Comparison of ENCODE assay signal across 28 cellular contexts in genomic region chr11:134248910-134249480, GRCh38. TPM values are rescaled to one million over a fixed set of nuclear protein-coding genes. Genes with fewer than 3 reads are reported as not detected.
DNase-seq lines count a peak whose midpoint lies in the region; ATAC-seq and TF ChIP-seq lines count a peak whose summit lies in the region.
"Had no signal": no experiment of that assay in that cellular context is flagged by ENCODE, and none has a peak within 500 bp of the region (broad histone marks: within the 10 kb centered on the region; RNA-seq: fewer than 3 reads in every experiment).

No MANE protein-coding gene starts in this region.

- no TSS peak for BruUV-seq in PC-9 (replicated peaks; lab: Mats Ljungman, UMichigan)

- ATAC-seq in naive thymus-derived CD8-positive, alpha-beta T cell = no peak
- ATAC-seq: gastroesophageal sphincter, GM12878, left cardiac atrium, Panc1 had no signal

- intact Hi-C loops in PC-9 (cut with micrococcal nuclease; ENCODE audit: unreplicated experiment) = no loop called here

- peak overlapping the region; percentile 18; the same call in 1 of the 2 replicates for H3K4me3 ChIP-seq in MM.1S (ENCODE audit: low read length)
- no peak overlapping the region for H3K4me3 ChIP-seq in PC-9
- H3K4me3 ChIP-seq: gastroesophageal sphincter, GM12878, neural progenitor cell, prostate gland, uterus had no signal

- H3K4me2 ChIP-seq in MM.1S (ENCODE audit: low read depth, low read length) = peak overlapping the region; percentile 63
- H3K4me2 ChIP-seq in PC-9 = no peak overlapping the region
- H3K4me2 ChIP-seq: neural progenitor cell had no signal

- no peaks in the 10 kb centered on the region for H3K9me2 ChIP-seq in MM.1S (replicated peaks; ENCODE audit: insufficient read depth, low read length)
- no peaks in the 10 kb centered on the region for H3K9me2 ChIP-seq in PC-9 (ENCODE audit: insufficient read depth)

- no peaks in the 10 kb centered on the region for H3K27me3 Mint-ChIP-seq in activated CD4-positive, alpha-beta T cell treated with anti-CD3 and anti-CD28 coated beads, Interleukin-2, amount 10 ng/mL, durations not matched to agents 7 days and 5 days
- no peaks in the 10 kb centered on the region for H3K27me3 Mint-ChIP-seq in activated naive CD4-positive, alpha-beta T cell treated with anti-CD3 and anti-CD28 coated beads, Interleukin-2, amount 10 ng/mL, durations not matched to agents 7 days and 5 days
- no peaks in the 10 kb centered on the region for H3K27me3 Mint-ChIP-seq in naive thymus-derived CD8-positive, alpha-beta T cell

- H3K36me3 ChIP-seq in MM.1S (replicated peaks; ENCODE audit: insufficient read depth, low read length) = 0 out of 2 replicates have a peak, but pooled peaks cover 6% of the 10 kb centered on the region
- no peaks in the 10 kb centered on the region for H3K36me3 ChIP-seq in PC-9 (ENCODE audit: low read depth)
- H3K36me3 ChIP-seq: neural progenitor cell, uterus had no signal

- no peaks in the 10 kb centered on the region for H3K9me3 Mint-ChIP-seq in activated CD4-positive, alpha-beta T cell treated with anti-CD3 and anti-CD28 coated beads, Interleukin-2, amount 10 ng/mL, durations not matched to agents 7 days and 5 days
- H3K9me3 Mint-ChIP-seq in activated naive CD4-positive, alpha-beta T cell treated with anti-CD3 and anti-CD28 coated beads, Interleukin-2, amount 10 ng/mL, durations not matched to agents 7 days and 5 days = no peaks in the 10 kb centered on the region
- H3K9me3 Mint-ChIP-seq in naive thymus-derived CD8-positive, alpha-beta T cell = no peaks in the 10 kb centered on the region
- H3K9me3 Mint-ChIP-seq: H9, neural progenitor cell had no signal

- H3K4me1 ChIP-seq in MM.1S (ENCODE audit: low read length) = peaks cover 24% of the 10 kb centered on the region
- H3K4me1 ChIP-seq in PC-9 (replicated peaks; ENCODE audit: insufficient read depth) = peaks cover 6% of the 10 kb centered on the region; the same call in 1 of the 2 replicates
- H3K4me1 ChIP-seq: prostate gland had no signal

- H3K27ac Mint-ChIP-seq in activated CD4-positive, alpha-beta T cell treated with anti-CD3 and anti-CD28 coated beads, Interleukin-2, amount 10 ng/mL, durations not matched to agents 7 days and 5 days = peak overlapping the region; percentile 10
- H3K27ac Mint-ChIP-seq in activated naive CD4-positive, alpha-beta T cell treated with anti-CD3 and anti-CD28 coated beads, Interleukin-2, amount 10 ng/mL, durations not matched to agents 7 days and 5 days = peak overlapping the region; percentile 54
- H3K27ac Mint-ChIP-seq in naive thymus-derived CD8-positive, alpha-beta T cell = peak overlapping the region in 8 of 10 donors; percentile 8 to 92 (median 58)
- H3K27ac Mint-ChIP-seq: neural progenitor cell had no signal

- H3K36me3 Mint-ChIP-seq in activated CD4-positive, alpha-beta T cell treated with anti-CD3 and anti-CD28 coated beads, Interleukin-2, amount 10 ng/mL, durations not matched to agents 7 days and 5 days (ENCODE audit: low read depth) = peaks cover 37% of the 10 kb centered on the region
- peaks cover 32% of the 10 kb centered on the region for H3K36me3 Mint-ChIP-seq in activated naive CD4-positive, alpha-beta T cell treated with anti-CD3 and anti-CD28 coated beads, Interleukin-2, amount 10 ng/mL, durations not matched to agents 7 days and 5 days
- H3K36me3 Mint-ChIP-seq in naive thymus-derived CD8-positive, alpha-beta T cell = peaks cover 0 to 59% (median 6%) of the 10 kb centered on the region in 3 donors

- CTCF ChIA-PET in activated CD4-positive, alpha-beta T cell treated with anti-CD3 and anti-CD28 coated beads, Interleukin-2, amount 10 ng/mL, durations not matched to agents 7 days and 5 days (lab: Charles Lee) = interaction anchor here (0.8 to 2.0 kb wide), 6 partner anchors 8 to 27 kb away, joined by 3 to 8 read pairs (median 4); partner anchors contain the start of gene GLB1L3
- CTCF ChIA-PET in activated naive CD4-positive, alpha-beta T cell treated with anti-CD3 and anti-CD28 coated beads, Interleukin-2, amount 10 ng/mL, durations not matched to agents 7 days and 5 days (lab: Charles Lee) = interaction anchor here (1.1 to 2.0 kb wide), 3 partner anchors 13 to 27 kb away, joined by 3 to 7 read pairs (median 3); partner anchors contain the start of genes GLB1L3 and VPS26B
- CTCF ChIA-PET in PC-9 (lab: Charles Lee) = no interaction called here

- POLR2A ChIA-PET in activated CD4-positive, alpha-beta T cell treated with anti-CD3 and anti-CD28 coated beads, Interleukin-2, amount 10 ng/mL, durations not matched to agents 7 days and 5 days (lab: Charles Lee) = no interaction called here
- POLR2A ChIA-PET in naive thymus-derived CD8-positive, alpha-beta T cell (lab: Charles Lee) = interaction anchor here (0.7 to 6.3 kb wide), 3 partner anchors 18 to 24 kb away, joined by 3 to 115 read pairs (median 5); partner anchors contain the start of genes NCAPD3 and VPS26B
- POLR2A ChIA-PET in PC-9 (lab: Charles Lee; ENCODE audit: unreplicated experiment) = no interaction called here

- H3F3A ChIP-seq in MM.1S (ENCODE audit: insufficient read depth, low read length) (peaks cover 18% of the 10 kb centered on the region; the same call in 1 of the 2 replicates), PC-9 (ENCODE audit: insufficient read depth, low read depth) (no peaks in the 10 kb centered on the region)

- peak overlapping the region; percentile 6; the same call in 1 of the 2 replicates for H3K9ac ChIP-seq in MM.1S (ENCODE audit: low read length)
- H3K9ac ChIP-seq: neural progenitor cell had no signal

- H3K4me1 Mint-ChIP-seq in activated CD4-positive, alpha-beta T cell treated with anti-CD3 and anti-CD28 coated beads, Interleukin-2, amount 10 ng/mL, durations not matched to agents 7 days and 5 days = peaks cover 20% of the 10 kb centered on the region
- H3K4me1 Mint-ChIP-seq in activated naive CD4-positive, alpha-beta T cell treated with anti-CD3 and anti-CD28 coated beads, Interleukin-2, amount 10 ng/mL, durations not matched to agents 7 days and 5 days = peaks cover 26% of the 10 kb centered on the region
- peaks cover 7 to 22% (median 21%) of the 10 kb centered on the region in 4 donors for H3K4me1 Mint-ChIP-seq in naive thymus-derived CD8-positive, alpha-beta T cell

- peak overlapping the region; percentile 70; the same call in 1 of the 2 replicates for H3K27ac ChIP-seq in MM.1S (ENCODE audit: low read length)
- H3K27ac ChIP-seq in PC-9 = no peak overlapping the region
- H3K27ac ChIP-seq: C4-2B, gastroesophageal sphincter, neural progenitor cell, prostate gland, uterus had no signal

- H2AFZ ChIP-seq in MM.1S (ENCODE audit: low read length) (no peak overlapping the region; the same call in 1 of the 2 replicates), PC-9 (no peak overlapping the region)
- H2AFZ ChIP-seq: neural progenitor cell had no signal

- no peak for DNase-seq in activated CD4-positive, alpha-beta T cell treated with anti-CD3 and anti-CD28 coated beads, Interleukin-2, amount 10 ng/mL, durations not matched to agents 7 days and 5 days
- no peak for DNase-seq in activated CD4-positive, alpha-beta T cell treated with anti-CD3 and anti-CD28 coated beads, Interleukin-2, amount 50 U/mL, for 4 hours
- DNase-seq in MM.1S (peak; percentile 80), DMS153 (lab: John Stamatoyannopoulos, UW) (no peak), NCI-H345 treated with DMSO at 0.1 percent for 48 hours (lab: John Stamatoyannopoulos, UW; ENCODE audit: unreplicated experiment) (no peak), PC-9 (no peak)
- DNase-seq in activated naive CD4-positive, alpha-beta T cell treated with anti-CD3 and anti-CD28 coated beads, Interleukin-2, amount 10 ng/mL, durations not matched to agents 7 days and 5 days = no peak
- no peak for DNase-seq in naive thymus-derived CD8-positive, alpha-beta T cell
- DNase-seq: activated CD4-positive, CD25-positive, alpha-beta regulatory T cell treated with anti-CD3 and anti-CD28 coated beads, Interleukin-2, amount 50 U/mL, for 72 hours; aorta; erythroblast; GF-D8; H9; left cardiac atrium; NCI-H146; NCI-H774; stimulated activated CD4-positive, alpha-beta T cell treated with anti-CD3 and anti-CD28 coated beads, Interleukin-2, amount 100 ng/mL, for 48 hours; substantia nigra; T-helper 9 cell; uterus had no signal

- H3K9me3 ChIP-seq in MM.1S (replicated peaks; ENCODE audit: insufficient read depth, low read length) (no peaks in the 10 kb centered on the region), PC-9 (ENCODE audit: insufficient read depth, low read depth) (no peaks in the 10 kb centered on the region)
- H3K9me3 ChIP-seq: gastroesophageal sphincter, prostate gland, uterus had no signal

- H4K20me1 ChIP-seq in MM.1S (ENCODE audit: insufficient read depth, low read length) = no peaks in the 10 kb centered on the region
- no peaks in the 10 kb centered on the region for H4K20me1 ChIP-seq in PC-9 (ENCODE audit: insufficient read depth)

- peaks cover 15% of the 10 kb centered on the region for H3K79me2 ChIP-seq in MM.1S (ENCODE audit: low read length)
- 0 out of 2 replicates have a peak, but pooled peaks cover 2% of the 10 kb centered on the region for H3K79me2 ChIP-seq in PC-9 (ENCODE audit: low read depth)

- TF ChIP-seq CTCF in MM.1S (IDR thresholded peaks at IDR 0.05; ENCODE audit: low read length) (no peak), PC-9 (conservative IDR thresholded peaks at IDR 0.05) (no peak)

- H3K4me3 Mint-ChIP-seq in activated CD4-positive, alpha-beta T cell treated with anti-CD3 and anti-CD28 coated beads, Interleukin-2, amount 10 ng/mL, durations not matched to agents 7 days and 5 days = no peak overlapping the region
- H3K4me3 Mint-ChIP-seq in activated naive CD4-positive, alpha-beta T cell treated with anti-CD3 and anti-CD28 coated beads, Interleukin-2, amount 10 ng/mL, durations not matched to agents 7 days and 5 days = no peak overlapping the region
- H3K4me3 Mint-ChIP-seq in naive thymus-derived CD8-positive, alpha-beta T cell = peak overlapping the region in 1 of 10 donors; percentile 16
- H3K4me3 Mint-ChIP-seq: H9, neural progenitor cell had no signal

- H3K27me3 ChIP-seq in MM.1S (replicated peaks; ENCODE audit: insufficient read depth, low read length) (no peaks in the 10 kb centered on the region), PC-9 (ENCODE audit: insufficient read depth, low read depth) (no peaks in the 10 kb centered on the region)
- H3K27me3 ChIP-seq: gastroesophageal sphincter, neural progenitor cell, uterus had no signal

RNA-seq across cellular contexts. Expression of gene THYN1, which starts 4.2 kb away (rescaled TPM):
- 10 to 100 TPM; 56.4 to 61.6 TPM for total RNA-seq in activated CD4-positive, alpha-beta T cell treated with anti-CD3 and anti-CD28 coated beads, Interleukin-2, amount 10 ng/mL, durations not matched to agents 7 days and 5 days
- 10 to 100 TPM; 79.0 to 79.6 TPM for total RNA-seq in naive thymus-derived CD8-positive, alpha-beta T cell
- 100 to 1,000 TPM; 172 to 207 (median 197) TPM for polyA plus RNA-seq in naive thymus-derived CD8-positive, alpha-beta T cell
- total RNA-seq in PC-9 (2021) = 29.8 and 41.2 TPM in 2 replicates

RNA-seq across cellular contexts. Expression of gene ACAD8, which starts 4.4 kb away (rescaled TPM):
- 10 to 100 TPM; 21.7 to 21.8 TPM for total RNA-seq in activated CD4-positive, alpha-beta T cell treated with anti-CD3 and anti-CD28 coated beads, Interleukin-2, amount 10 ng/mL, durations not matched to agents 7 days and 5 days
- total RNA-seq in naive thymus-derived CD8-positive, alpha-beta T cell = 10 to 100 TPM; 37.2 to 40.2 TPM
- polyA plus RNA-seq in naive thymus-derived CD8-positive, alpha-beta T cell = 10 to 100 TPM; 21.0 to 24.0 (median 22.6) TPM
- total RNA-seq in PC-9 (2021) = 16.1 and 17.2 TPM in 2 replicates

RNA-seq across cellular contexts. Expression of gene VPS26B, which starts 24.5 kb away (rescaled TPM):
- total RNA-seq in activated CD4-positive, alpha-beta T cell treated with anti-CD3 and anti-CD28 coated beads, Interleukin-2, amount 10 ng/mL, durations not matched to agents 7 days and 5 days = 10 to 100 TPM; 66.4 to 66.9 TPM
- total RNA-seq in naive thymus-derived CD8-positive, alpha-beta T cell = 10 to 100 TPM; 66.4 to 70.1 TPM
- 10 to 100 TPM; 47.8 to 62.5 (median 57.7) TPM for polyA plus RNA-seq in naive thymus-derived CD8-positive, alpha-beta T cell
- total RNA-seq in PC-9 (2021) = 28.6 and 28.8 TPM in 2 replicates

RNA-seq across cellular contexts. Expression of gene NCAPD3, which starts 25.2 kb away (rescaled TPM):
- 100 to 1,000 TPM; 118 to 125 TPM for total RNA-seq in activated CD4-positive, alpha-beta T cell treated with anti-CD3 and anti-CD28 coated beads, Interleukin-2, amount 10 ng/mL, durations not matched to agents 7 days and 5 days
- 10 to 100 TPM; 42.6 to 43.5 TPM for total RNA-seq in naive thymus-derived CD8-positive, alpha-beta T cell
- polyA plus RNA-seq in naive thymus-derived CD8-positive, alpha-beta T cell = 10 to 100 TPM; 11.2 to 16.5 (median 14.2) TPM
- 40.6 and 49.6 TPM in 2 replicates for total RNA-seq in PC-9 (2021)

RNA-seq across cellular contexts. Expression of gene GLB1L3, which starts 27.2 kb away (rescaled TPM):
- total RNA-seq in activated CD4-positive, alpha-beta T cell treated with anti-CD3 and anti-CD28 coated beads, Interleukin-2, amount 10 ng/mL, durations not matched to agents 7 days and 5 days = 1 to 10 TPM; 6.8 to 7.2 TPM
- 1 to 10 TPM; 1.2 TPM for total RNA-seq in naive thymus-derived CD8-positive, alpha-beta T cell
- polyA plus RNA-seq in naive thymus-derived CD8-positive, alpha-beta T cell = 1 to 10 TPM; 2.0 to 2.5 (median 2.2) TPM
- not detected in 2 replicates for total RNA-seq in PC-9 (2021)
- total RNA-seq: aorta, left cardiac atrium, MCF 10A, skeletal muscle tissue had no signal
- polyA plus RNA-seq: aorta had no signal
